8 cellular contexts compared by ENCODE assay signal in the genomic region with DNA sequence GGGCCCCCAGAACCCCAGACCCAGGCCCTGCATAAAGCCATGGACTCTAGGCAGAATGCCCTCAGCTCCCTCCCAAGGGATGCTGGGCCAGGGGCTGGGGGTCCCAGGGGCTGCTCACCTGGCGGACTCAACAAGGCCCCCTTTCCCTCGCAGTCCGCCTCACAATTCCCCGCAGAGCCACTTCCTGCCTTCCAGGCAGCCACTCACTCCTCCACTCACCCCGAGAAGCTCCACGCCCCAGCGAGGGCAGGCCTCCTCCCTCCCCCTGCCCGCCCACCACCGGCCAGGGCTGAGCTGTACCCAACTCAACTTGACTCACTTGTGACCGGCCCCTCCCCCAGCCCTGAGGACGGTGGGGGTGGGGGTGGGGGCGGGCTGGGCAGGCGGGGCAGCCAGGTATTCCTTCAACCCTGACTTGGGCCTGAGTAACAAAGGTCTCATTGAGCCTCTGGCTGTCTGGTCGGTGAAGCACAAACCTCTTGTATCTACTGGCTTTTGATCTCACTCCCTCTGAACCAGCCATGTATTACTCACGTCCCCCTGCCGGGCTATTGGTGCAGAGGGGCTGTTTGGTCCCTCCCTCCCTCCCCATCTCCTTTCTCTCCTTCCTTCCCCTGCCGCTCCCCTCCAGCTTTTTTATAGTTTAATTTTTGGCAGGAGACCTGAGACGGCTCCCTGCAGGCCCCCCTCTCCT. TPM values are rescaled to one million over a fixed set of nuclear protein-coding genes. Genes with fewer than 3 reads are reported as not detected.
DNase-seq lines count a peak whose midpoint lies in the region; ATAC-seq, FAIRE-seq and TF ChIP-seq lines count a peak whose summit lies in the region.

No MANE protein-coding gene starts in this region.

- no peaks in the 10 kb centered on the region for H3K9me3 ChIP-seq in mucosa of descending colon

- no peak for TF ChIP-seq POLR2A in GM12892 (IDR thresholded peaks at IDR 0.05; ENCODE audit: low read depth, low read length)

- TF ChIP-seq CTCF in astrocyte of the cerebellum (IDR thresholded peaks at IDR 0.05; ENCODE audit: low read depth, low read length, missing control alignments) (no peak), mucosa of descending colon (IDR thresholded peaks at IDR 0.05) (no peak)

- DNase-seq in DMS53 treated with DMSO at 0.1 percent for 48 hours (lab: John Stamatoyannopoulos, UW; ENCODE audit: unreplicated experiment) (peak; percentile 92), NCI-H128 (lab: John Stamatoyannopoulos, UW; ENCODE audit: unreplicated experiment) (peak; percentile 14), astrocyte of the cerebellum (ENCODE audit: low read depth) (no peak), mucosa of descending colon (peak; percentile 49 to 82 (median 80)), GM12892 (ENCODE audit: insufficient read length) (no peak), SK-N-DZ (ENCODE audit: low spot score) (no peak)

- H3K4me3 ChIP-seq in astrocyte of the cerebellum (ENCODE audit: low read depth, low read length) (peak overlapping the region; percentile 24), mucosa of descending colon (no peak overlapping the region)

- H3K36me3 ChIP-seq in mucosa of descending colon (ENCODE audit: low read depth), result no peaks in the 10 kb centered on the region

- peaks cover 5% of the 10 kb centered on the region for H3K4me1 ChIP-seq in mucosa of descending colon (ENCODE audit: low read depth)

- FAIRE-seq in GM12892 (lab: Jason Lieb, UNC), result no peak

- in situ Hi-C loops in astrocyte of the cerebellum (cut with HindIII; ENCODE audit: low sequenced_read_pairs), result no loop called here

- ATAC-seq in mucosa of descending colon (peak; percentile 90), HG03439 (IDR thresholded peaks at IDR 0.05; ENCODE audit: unreplicated experiment) (no peak), HG03520 (IDR thresholded peaks at IDR 0.05; ENCODE audit: unreplicated experiment) (no peak)

- intact Hi-C loops in mucosa of descending colon (cut with DNase I, micrococcal nuclease), result no loop called here

RNA-seq across cellular contexts. Expression of gene BLACAT1, which starts 5.9 kb away (rescaled TPM):
- under 1 TPM; 0.14 to 0.46 (median 0.19) TPM for total RNA-seq in mucosa of descending colon
- not detected for polyA plus RNA-seq in GM12892 (2012; ENCODE audit: missing spikeins)
- 0.06 and 0.24 TPM in 2 replicates for polyA plus RNA-seq in SK-N-DZ (2014; cell fraction: cytosol; rRNA removed)
- polyA plus RNA-seq in SK-N-DZ (2014; cell fraction: nucleus; rRNA removed), result not detected in 2 replicates

RNA-seq across cellular contexts. Expression of gene LEMD1, which starts 28.0 kb away (rescaled TPM):
- not detected for total RNA-seq in mucosa of descending colon
- not detected for polyA plus RNA-seq in GM12892 (2012; ENCODE audit: missing spikeins)
- not detected in 2 replicates for polyA plus RNA-seq in SK-N-DZ (2014; cell fraction: cytosol; rRNA removed)
- polyA plus RNA-seq in SK-N-DZ (2014; cell fraction: nucleus; rRNA removed), result not detected in 2 replicates

RNA-seq across cellular contexts. Expression of gene CDK18, which starts 54.6 kb away (rescaled TPM):
- 10 to 100 TPM; 32.1 to 41.2 (median 37.0) TPM for total RNA-seq in mucosa of descending colon
- 0.30 TPM for polyA plus RNA-seq in GM12892 (2012; ENCODE audit: missing spikeins)
- polyA plus RNA-seq in SK-N-DZ (2014; cell fraction: cytosol; rRNA removed), result 0.47 and 0.77 TPM in 2 replicates
- 0.18 and 1.0 TPM in 2 replicates for polyA plus RNA-seq in SK-N-DZ (2014; cell fraction: nucleus; rRNA removed)

Comparison
In these comparisons a context has a peak if more than half of its experiments do, and no peak if none do; other contexts are left out.
1. DNase-seq: peak in DMS53 treated with DMSO at 0.1 percent for 48 hours (single experiment), NCI-H128 (single experiment) and mucosa of descending colon (3 of 3); none in astrocyte of the cerebellum (single experiment), GM12892 (single experiment) and SK-N-DZ (single experiment).